14 cellular contexts compared by ENCODE assay signal in genomic region chr9:130931508-130932150, GRCh38. TPM values are rescaled to one million over a fixed set of nuclear protein-coding genes. Genes with fewer than 3 reads are reported as not detected.
DNase-seq lines count a peak whose midpoint lies in the region; ATAC-seq and TF ChIP-seq lines count a peak whose summit lies in the region.
"Had no signal": no experiment of that assay in that cellular context is flagged by ENCODE, and none has a peak within 500 bp of the region (broad histone marks: within the 10 kb centered on the region; RNA-seq: fewer than 3 reads in every experiment).

No MANE protein-coding gene starts in this region.

- peak overlapping the region; percentile 17 to 73; a peak in 3 of 4 replicates for H4K8ac ChIP-seq in IMR-90 (ENCODE audit: low read depth in 2 of 2, low read length in 2 of 2)

- H3K4me1 ChIP-seq in IMR-90 (ENCODE audit: control insufficient read depth, insufficient read depth, low read length) = peaks cover 41% of the 10 kb centered on the region

- TF ChIP-seq POLR2A in IMR-90 (IDR thresholded peaks at IDR 0.05; ENCODE audit: low read depth, low read length) = no peak

- peak overlapping the region; percentile 2; the same call in 1 of the 2 replicates for H3K18ac ChIP-seq in IMR-90 (ENCODE audit: low read depth, low read length)

- no peak overlapping the region for H2AK9ac ChIP-seq in IMR-90 (replicated peaks; ENCODE audit: low read depth, low read length, poor library complexity)

- H3K79me1 ChIP-seq in IMR-90 (ENCODE audit: low read depth in 1 of 2, low read length in 2 of 2) = no peaks in the 10 kb centered on the region

- H3K4ac ChIP-seq in IMR-90 (ENCODE audit: low read depth, low read length) = peak overlapping the region; percentile 39; the same call in 1 of the 2 replicates

- peaks cover 4% of the 10 kb centered on the region; the same call in 1 of the 2 replicates for H4K20me1 ChIP-seq in IMR-90 (ENCODE audit: insufficient read depth, low read length)

- peak overlapping the region; percentile 62 for H4K91ac ChIP-seq in IMR-90 (ENCODE audit: insufficient read depth, low read depth, low read length)

- H3K36me3 ChIP-seq in IMR-90 (ENCODE audit: control insufficient read depth, insufficient read depth, low read length) = no peaks in the 10 kb centered on the region
- H3K36me3 ChIP-seq: thoracic aorta had no signal

- peak overlapping the region; percentile 90 for H2BK120ac ChIP-seq in IMR-90 (ENCODE audit: low read depth, low read length)

- H3K56ac ChIP-seq in IMR-90 (ENCODE audit: extremely low read depth, insufficient read depth, low read length) = no peak overlapping the region

- in situ Hi-C loops in IMR-90 (cut with MboI; ENCODE audit: low sequenced_read_pairs) = no loop called here

- DNase-seq in GM12865 (ENCODE audit: low read depth) (peak; percentile 86), GM20000 (ENCODE audit: low spot score) (peak; percentile 81), IMR-90 (no peak), epithelial cell of esophagus (ENCODE audit: low read depth) (peak; percentile 30), T-helper 1 cell (no peak), SW 1271 (lab: John Stamatoyannopoulos, UW) (no peak), caudate nucleus (lab: John Stamatoyannopoulos, UW) (no peak)
- no peak for DNase-seq in stimulated activated CD4-positive, alpha-beta T cell treated with anti-CD3 and anti-CD28 coated beads, Interleukin-1b, Interleukin-23, amount 100 ng/mL, for 48 hours
- DNase-seq: CD4-positive, CD25-positive, alpha-beta regulatory T cell; KG1; NCI-H1694 had no signal

- CTCF ChIA-PET in IMR-90 (lab: Yijun Ruan, JAX) = interaction anchor here (0.6 to 1.7 kb wide), 3 partner anchors 225 to 447 kb away, joined by 3 to 5 read pairs (median 4); no protein-coding TSS in a partner anchor

- intact Hi-C loops in IMR-90 (cut with micrococcal nuclease) = no loop called here

- H2AK5ac ChIP-seq in IMR-90 (ENCODE audit: low read depth, low read length) = peak overlapping the region; percentile 82

- no peak for TF ChIP-seq CTCF in GM12865 (IDR thresholded peaks at IDR 0.05; ENCODE audit: insufficient read depth, low read depth, low read length, missing control alignments)
- no peak for TF ChIP-seq CTCF in GM20000 (IDR thresholded peaks at IDR 0.05; ENCODE audit: extremely low read depth, missing control alignments)
- TF ChIP-seq CTCF in IMR-90 (conservative IDR thresholded peaks at IDR 0.05; ENCODE audit: low read depth, low read length) = no peak
- TF ChIP-seq CTCF in epithelial cell of esophagus (IDR thresholded peaks at IDR 0.05; ENCODE audit: insufficient read depth, low read depth, low read length, missing control alignments) = no peak

- H3K4me3 ChIP-seq in GM12865 (ENCODE audit: low read depth, low read length) (no peak overlapping the region), IMR-90 (ENCODE audit: insufficient read depth, low read depth, low read length) (no peak overlapping the region), epithelial cell of esophagus (ENCODE audit: low read length) (no peak overlapping the region)
- H3K4me3 ChIP-seq: thoracic aorta had no signal

- H2AFZ ChIP-seq in IMR-90 (replicated peaks; ENCODE audit: low read length, poor library complexity) = no peak overlapping the region

- POLR2A ChIA-PET in IMR-90 (lab: Charles Lee; ENCODE audit: unreplicated experiment) = no interaction called here

- no peak overlapping the region for H3K4me2 ChIP-seq in IMR-90 (ENCODE audit: low read depth, low read length)

- dilution Hi-C loops in IMR-90 (cut with HindIII; ENCODE audit: low sequenced_read_pairs, unreplicated experiment) = no loop called here

- H3K23ac ChIP-seq in IMR-90 (ENCODE audit: low read depth, low read length) = peak overlapping the region; percentile 75

- H2BK20ac ChIP-seq in IMR-90 (ENCODE audit: low read depth, low read length) = peak overlapping the region; percentile 57; the same call in 1 of the 2 replicates

- H3K14ac ChIP-seq in IMR-90 (replicated peaks; ENCODE audit: low read depth, low read length) = peak overlapping the region; percentile 66; the same call in 1 of the 2 replicates

- no peak for TF ChIP-seq RAD21 in IMR-90 (IDR thresholded peaks at IDR 0.05; ENCODE audit: low read length)

- H3K9ac ChIP-seq in IMR-90 (ENCODE audit: low read depth, low read length) = no peak overlapping the region

- peaks cover 7% of the 10 kb centered on the region for H3K9me1 ChIP-seq in IMR-90 (ENCODE audit: insufficient read depth, low read length)

- H3K9me3 ChIP-seq in IMR-90 (ENCODE audit: control insufficient read depth, insufficient read depth, low read length) = no peaks in the 10 kb centered on the region
- H3K9me3 ChIP-seq: thoracic aorta had no signal

- H3K27ac ChIP-seq in IMR-90 (ENCODE audit: insufficient read depth, low read length) (no peak overlapping the region), caudate nucleus (ENCODE audit: low read depth, low read length) (no peak overlapping the region)
- H3K27ac ChIP-seq: thoracic aorta had no signal

- BruUV-seq in IMR-90 (replicated peaks; lab: Mats Ljungman, UMichigan) = no TSS peak

- peak overlapping the region; percentile 59; the same call in 2 of the 3 replicates for H2BK15ac ChIP-seq in IMR-90 (ENCODE audit: low read depth, low read length)

- ATAC-seq in IMR-90 (ENCODE audit: low read depth) = no peak

- H3K27me3 ChIP-seq in IMR-90 (ENCODE audit: control insufficient read depth, insufficient read depth, low read length) = no peaks in the 10 kb centered on the region

- peak overlapping the region; percentile 12; the same call in 1 of the 2 replicates for H4K5ac ChIP-seq in IMR-90 (ENCODE audit: low read depth, low read length)

- WGBS in IMR-90 (ENCODE audit: extremely low coverage in 2 of 2, insufficient read length in 1 of 2), 2 experiments = 80% methylated on average over 1 of the region's 19 CpGs; no CpG with 5 or more reads in 1 of the 2 experiments

- peak overlapping the region; percentile 97 for H2BK5ac ChIP-seq in IMR-90 (ENCODE audit: low read depth, low read length, poor library complexity, severe bottlenecking)

TF ChIP-seq in IMR-90, 13 proteins besides CTCF, POLR2A, EP300 and RAD21:
- TF ChIP-seq USF2 (IDR thresholded peaks at IDR 0.05; ENCODE audit: low read depth, low read length) = no peak
- no peak for TF ChIP-seq NFE2L2 (IDR thresholded peaks at IDR 0.05; ENCODE audit: low read depth, low read length)
- no peak for TF ChIP-seq MAZ (IDR thresholded peaks at IDR 0.05; ENCODE audit: borderline replicate concordance, low read depth, low read length)
- TF ChIP-seq RFX5 (IDR thresholded peaks at IDR 0.05; ENCODE audit: low read depth, low read length) = no peak
- TF ChIP-seq SMC3 (IDR thresholded peaks at IDR 0.05; ENCODE audit: low read depth, low read length) = no peak
- TF ChIP-seq ELK1 (IDR thresholded peaks at IDR 0.05; ENCODE audit: borderline replicate concordance, low read depth, low read length) = no peak
- TF ChIP-seq MAFK (IDR thresholded peaks at IDR 0.05; ENCODE audit: low read depth, low read length) = no peak
- no peak for TF ChIP-seq RCOR1 (IDR thresholded peaks at IDR 0.05; ENCODE audit: insufficient replicate concordance, low read length)
- TF ChIP-seq CEBPB (IDR thresholded peaks at IDR 0.05; ENCODE audit: low read depth, low read length) = no peak
- no peak for TF ChIP-seq CHD1 (IDR thresholded peaks at IDR 0.05; ENCODE audit: low read depth, low read length)
- TF ChIP-seq FOS (IDR thresholded peaks at IDR 0.05; ENCODE audit: low read depth, low read length) = no peak
- TF ChIP-seq BHLHE40 (IDR thresholded peaks at IDR 0.05; ENCODE audit: low read depth, low read length) = no peak
- TF ChIP-seq MXI1 (IDR thresholded peaks at IDR 0.05; ENCODE audit: borderline replicate concordance, low read depth, low read length) = no peak

RNA-seq across cellular contexts. Expression of gene FIBCD1, which starts 7.4 kb away (rescaled TPM):
- 1.1 and 2.2 TPM in 2 replicates for total RNA-seq in IMR-90 (2012; rRNA removed)
- polyA plus RNA-seq in IMR-90 (2012; rRNA removed) = 10.1 and 12.2 TPM in 2 replicates
- polyA plus RNA-seq in IMR-90 (2012; cell fraction: cytosol; rRNA removed) = 8.8 and 15.2 TPM in 2 replicates
- polyA plus RNA-seq in IMR-90 (2012; cell fraction: nucleus; rRNA removed; ENCODE audit: low replicate concordance) = 11.6 and 31.9 TPM in 2 replicates
- total RNA-seq: CD4-positive, CD25-positive, alpha-beta regulatory T cell; thoracic aorta had no signal
- polyA plus RNA-seq: CD4-positive, CD25-positive, alpha-beta regulatory T cell had no signal

RNA-seq across cellular contexts. Expression of gene QRFP, which starts 35.0 kb away (rescaled TPM):
- total RNA-seq in IMR-90 (2012; rRNA removed) = not detected in 2 replicates
- polyA plus RNA-seq in IMR-90 (2012; rRNA removed) = not detected in 2 replicates
- polyA plus RNA-seq in IMR-90 (2012; cell fraction: cytosol; rRNA removed) = not detected in 2 replicates
- polyA plus RNA-seq in IMR-90 (2012; cell fraction: nucleus; rRNA removed; ENCODE audit: low replicate concordance) = not detected in 2 replicates
- total RNA-seq: CD4-positive, CD25-positive, alpha-beta regulatory T cell; omental fat pad; SK-MEL-5; thoracic aorta had no signal
- polyA plus RNA-seq: CD4-positive, CD25-positive, alpha-beta regulatory T cell had no signal

Comparison
In these comparisons a context has a peak if more than half of its experiments do, and no peak if none do; other contexts are left out.
1. DNase-seq: peak in GM12865 (single experiment), GM20000 (single experiment) and epithelial cell of esophagus (single experiment); none in IMR-90 (single experiment), T-helper 1 cell (0 of 5), SW 1271 (0 of 2), stimulated activated CD4-positive, alpha-beta T cell treated with anti-CD3 and anti-CD28 coated beads, Interleukin-1b, Interleukin-23, amount 100 ng/mL, for 48 hours (single experiment) and caudate nucleus (0 of 61).